9 cellular contexts compared by ENCODE assay signal in genomic region chr17:43530303-43531081, GRCh38. TPM values are rescaled to one million over a fixed set of nuclear protein-coding genes. Genes with fewer than 3 reads are reported as not detected.
DNase-seq lines count a peak whose midpoint lies in the region; ATAC-seq and TF ChIP-seq lines count a peak whose summit lies in the region.
"Had no signal": no experiment of that assay in that cellular context is flagged by ENCODE, and none has a peak within 500 bp of the region (broad histone marks: within the 10 kb centered on the region; RNA-seq: fewer than 3 reads in every experiment).

No MANE protein-coding gene starts in this region.

- ATAC-seq in HG03175 (IDR thresholded peaks at IDR 0.05; ENCODE audit: unreplicated experiment): no peak

- H3K27ac ChIP-seq in 22Rv1: peak overlapping the region; percentile 96
- H3K27ac ChIP-seq: C4-2B had no signal

- peak overlapping the region; percentile 49 for H3K4me3 ChIP-seq in WI38 (ENCODE audit: low read depth, low read length)

- DNase-seq in LHCN-M2 (ENCODE audit: low read depth): peak; percentile 99
- DNase-seq in iPS DF 19.7 (ENCODE audit: low read depth, low spot score): peak; percentile 100
- peak; percentile 93 for DNase-seq in smooth muscle cell of the brain vasculature (ENCODE audit: low read depth, low spot score)
- no peak for DNase-seq in activated CD8-positive, alpha-beta memory T cell treated with anti-CD3 and anti-CD28 coated beads for 24 hours
- no peak for DNase-seq in HPDE6-E6E7 (ENCODE audit: extremely low spot score)

- no peak for TF ChIP-seq CTCF in 22Rv1 (IDR thresholded peaks at IDR 0.05)
- no peak for TF ChIP-seq CTCF in WI38 (IDR thresholded peaks at IDR 0.05; ENCODE audit: low read depth, low read length)

RNA-seq across cellular contexts. Expression of gene ETV4, which starts 15.6 kb away (rescaled TPM):
- total RNA-seq in LHCN-M2 (2014; rRNA removed): 34.5 and 49.8 TPM in 2 replicates
- 14.0 TPM for polyA plus RNA-seq in LHCN-M2 (2012)

RNA-seq across cellular contexts. Expression of gene DHX8, which starts 46.7 kb away (rescaled TPM):
- 35.8 and 41.8 TPM in 2 replicates for total RNA-seq in LHCN-M2 (2014; rRNA removed)
- polyA plus RNA-seq in LHCN-M2 (2012): 27.6 TPM

Comparison
In these comparisons a context has a peak if more than half of its experiments do, and no peak if none do; other contexts are left out.
1. DNase-seq: peak in LHCN-M2 (single experiment), iPS DF 19.7 (single experiment) and smooth muscle cell of the brain vasculature (single experiment); none in activated CD8-positive, alpha-beta memory T cell treated with anti-CD3 and anti-CD28 coated beads for 24 hours (single experiment) and HPDE6-E6E7 (single experiment).